Comparison of ENCODE assay signal across 8 cellular contexts in the genomic region with DNA sequence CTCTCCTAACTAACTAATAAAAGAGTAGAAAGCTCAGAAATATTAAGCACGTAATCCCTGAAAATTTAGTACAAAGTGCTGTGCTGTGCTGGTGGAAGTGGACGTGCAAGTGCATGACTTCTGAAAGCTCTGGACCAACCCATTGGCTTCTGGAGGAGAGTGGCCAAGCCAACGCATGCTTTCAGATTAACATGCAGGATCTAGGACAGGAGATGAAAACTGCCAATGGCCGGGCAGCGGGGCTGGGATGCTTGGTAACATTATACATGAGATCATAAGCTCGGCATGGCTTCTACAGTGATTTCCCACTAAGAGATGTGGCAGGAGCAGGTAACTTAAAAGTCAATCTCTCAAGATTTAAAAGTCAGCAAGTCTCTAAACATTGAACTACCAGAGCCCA.
"Had no signal": no experiment of that assay in that cellular context is flagged by ENCODE, and none has a peak within 500 bp of the region (broad histone marks: within the 10 kb centered on the region; RNA-seq: fewer than 3 reads in every experiment).

No MANE protein-coding gene starts in this region.

- H3K4me3 ChIP-seq: K562 had no signal

- H3K27ac ChIP-seq: HL-60, KMS-11 had no signal

- DNase-seq: IMR-90, KBM-7, KG1 had no signal

- ATAC-seq: HepG2, K562 had no signal

- H3K36me3 Mint-ChIP-seq: IgD-negative memory B cell had no signal

- H3K4me1 Mint-ChIP-seq: IgD-negative memory B cell had no signal

- H3K4me2 ChIP-seq: KMS-11 had no signal

- H3K4me3 Mint-ChIP-seq: IgD-negative memory B cell had no signal

- H3K27ac Mint-ChIP-seq: IgD-negative memory B cell had no signal

- H3K27me3 Mint-ChIP-seq: IgD-negative memory B cell had no signal
